In the genomic region with DNA sequence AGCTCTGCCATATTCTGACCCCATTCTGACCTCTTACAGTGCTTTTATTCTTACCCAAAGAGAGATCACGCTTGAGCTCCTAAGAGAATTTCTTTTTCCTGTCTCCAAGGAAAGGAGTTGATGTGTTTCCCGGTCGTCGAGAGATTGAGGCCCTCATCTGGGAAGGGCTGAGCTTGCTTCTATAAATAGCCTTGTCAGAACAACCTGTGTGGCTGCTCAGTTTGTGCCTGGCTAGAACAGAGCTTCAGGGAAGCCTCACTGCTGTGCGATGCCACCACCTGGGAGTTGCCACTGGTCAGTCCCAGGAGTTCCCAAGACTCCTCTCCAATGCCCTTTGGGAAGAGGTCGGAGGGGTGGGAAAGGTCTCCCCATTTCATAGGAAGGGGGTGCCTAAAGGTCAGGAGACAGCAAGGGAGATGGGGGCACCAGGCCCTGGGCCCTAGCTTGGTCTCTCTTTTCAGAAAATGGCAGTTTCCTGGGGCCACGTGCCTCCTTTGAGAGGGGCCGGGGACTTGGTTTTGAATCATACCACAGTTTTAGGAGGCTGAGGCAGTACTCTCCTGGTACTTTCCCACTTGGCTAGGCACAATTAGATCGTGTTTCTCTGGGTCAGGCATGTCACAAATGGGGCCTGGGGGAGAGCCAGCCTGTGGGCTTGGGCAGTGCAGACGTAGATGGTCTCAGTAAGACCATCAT, we compare ENCODE assay signal across 8 cellular contexts. TPM values are rescaled to one million over a fixed set of nuclear protein-coding genes. Genes with fewer than 3 reads are reported as not detected.
A peak's percentile ranks its signal among the peaks of the same experiment; 100 is the strongest.
DNase-seq lines count a peak whose midpoint lies in the region; ATAC-seq, FAIRE-seq and TF ChIP-seq lines count a peak whose summit lies in the region.

No MANE protein-coding gene starts in this region.

- no peak for TF ChIP-seq POLR2A in GM12878 (IDR thresholded peaks at IDR 0.05; ENCODE audit: low read depth, low read length)

- no peak for TF ChIP-seq CTCF in Loucy (conservative IDR thresholded peaks at IDR 0.05; ENCODE audit: low read length)
- no peak for TF ChIP-seq CTCF in GM12878 (IDR thresholded peaks at IDR 0.05 in 2 of 3, conservative IDR thresholded peaks at IDR 0.05 in 1 of 3; ENCODE audit: control insufficient read depth in 2 of 3, extremely low read depth in 1 of 3, insufficient read depth in 1 of 3, low read depth in 3 of 3, low read length in 3 of 3)
- TF ChIP-seq CTCF in natural killer cell (IDR thresholded peaks at IDR 0.05): no peak
- TF ChIP-seq CTCF in endodermal cell (conservative IDR thresholded peaks at IDR 0.05): no peak

- H3K4me3 Mint-ChIP-seq in natural killer cell: peak overlapping the region; percentile 96
- H3K4me3 Mint-ChIP-seq in endodermal cell: no peak overlapping the region

- TF ChIP-seq RAD21 in GM12878 (IDR thresholded peaks at IDR 0.05; ENCODE audit: insufficient read depth, low read depth, low read length): no peak

- peak overlapping the region; percentile 75 to 96 (median 92) for H3K4me3 ChIP-seq in BLaER1 treated with 17β-estradiol and CSF1 and Interleukin-3, amounts not matched to agents 10 nM and 100 nM
- H3K4me3 ChIP-seq in Loucy (ENCODE audit: low read length, poor library complexity, severe bottlenecking) (peak overlapping the region; percentile 98), GM12878 (peak overlapping the region; percentile 95), endodermal cell (ENCODE audit: low read length) (no peak overlapping the region)

- no peaks in the 10 kb centered on the region for H3K9me3 Mint-ChIP-seq in natural killer cell
- no peaks in the 10 kb centered on the region for H3K9me3 Mint-ChIP-seq in endodermal cell

- SMC1A ChIA-PET in GM12878 (lab: Charles Lee; ENCODE audit: uncharacterized antibody, unreplicated experiment): interaction anchor here (0.7 to 21.1 kb wide), 11 partner anchors 10 to 93 kb away, joined by 3 to 476 read pairs (median 3); no protein-coding TSS in a partner anchor

- no peak for DNase-seq in GM12878 (ENCODE audit: low read depth, low spot score)
- no peak for DNase-seq in natural killer cell
- no peak for DNase-seq in NOMO-1 (lab: John Stamatoyannopoulos, UW; ENCODE audit: unreplicated experiment in 2 of 2)
- no peak for DNase-seq in endodermal cell
- DNase-seq in NCI-H1694 (lab: John Stamatoyannopoulos, UW): no peak

- no peaks in the 10 kb centered on the region for H3K27me3 ChIP-seq in BLaER1 treated with 17β-estradiol and CSF1 and Interleukin-3, amounts not matched to agents 10 nM and 100 nM
- H3K27me3 ChIP-seq in Loucy (ENCODE audit: insufficient read depth, low read length, poor library complexity, severe bottlenecking): peaks cover 5% of the 10 kb centered on the region
- H3K27me3 ChIP-seq in GM12878 (replicated peaks in 1 of 2; ENCODE audit: control insufficient read depth in 2 of 2, insufficient read depth in 2 of 2, low read length in 1 of 2): no peaks in the 10 kb centered on the region
- H3K27me3 ChIP-seq in endodermal cell (ENCODE audit: control insufficient read depth, insufficient read depth, low read length, poor library complexity, severe bottlenecking): peaks cover 46% of the 10 kb centered on the region

- no peaks in the 10 kb centered on the region for H3K9me2 ChIP-seq in Loucy (replicated peaks; ENCODE audit: low read depth, low read length)

- RAD21 ChIA-PET in GM12878 (lab: Charles Lee; ENCODE audit: unreplicated experiment): interaction anchor here (0.6 to 9.0 kb wide), 9 partner anchors 15 to 90 kb away, joined by 4 to 95 read pairs (median 5); a partner anchor contains a TSS

- H3K79me2 ChIP-seq in Loucy (ENCODE audit: insufficient read depth, low read length): peaks cover 74% of the 10 kb centered on the region
- H3K79me2 ChIP-seq in GM12878 (ENCODE audit: control insufficient read depth, insufficient read depth, low read length): peaks cover 91% of the 10 kb centered on the region

- H3K27me3 Mint-ChIP-seq in natural killer cell (ENCODE audit: low read depth in 2 of 2): no peaks in the 10 kb centered on the region
- peaks cover 48% of the 10 kb centered on the region for H3K27me3 Mint-ChIP-seq in endodermal cell (ENCODE audit: insufficient read depth)

- peaks cover 18% of the 10 kb centered on the region for H3K36me3 Mint-ChIP-seq in natural killer cell
- no peaks in the 10 kb centered on the region for H3K36me3 Mint-ChIP-seq in endodermal cell (ENCODE audit: low read depth)

- H2AFZ ChIP-seq in Loucy (ENCODE audit: low read length): no peak overlapping the region
- no peak overlapping the region for H2AFZ ChIP-seq in GM12878 (ENCODE audit: control insufficient read depth, low read depth, low read length)

- peak overlapping the region; percentile 90 to 100 for H3K27ac Mint-ChIP-seq in natural killer cell
- no peak overlapping the region for H3K27ac Mint-ChIP-seq in endodermal cell

- TSS peak; percentile 71 for BruUV-seq in GM12878 (replicated peaks; lab: Mats Ljungman, UMichigan)

- no peak for TF ChIP-seq EP300 in GM12878 (IDR thresholded peaks at IDR 0.05; ENCODE audit: borderline replicate concordance in 1 of 2, control insufficient read depth in 1 of 2, low read depth in 2 of 2, low read length in 2 of 2)

- POLR2A ChIA-PET in GM12878 (lab: Charles Lee): interaction anchor here (0.7 to 9.0 kb wide), 7 partner anchors 9 to 90 kb away, joined by 3 to 117 read pairs (median 5); a partner anchor contains a TSS

- peak overlapping the region; percentile 12 to 98 (median 95) for H3K27ac ChIP-seq in BLaER1 treated with 17β-estradiol and CSF1 and Interleukin-3, amounts not matched to agents 10 nM and 100 nM
- H3K27ac ChIP-seq in GM12878 (ENCODE audit: control insufficient read depth, insufficient read depth) (peak overlapping the region; percentile 98), endodermal cell (ENCODE audit: low read depth, low read length) (no peak overlapping the region)

- H3K9me3 ChIP-seq in BLaER1 treated with 17β-estradiol and CSF1 and Interleukin-3, amounts not matched to agents 10 nM and 100 nM (replicated peaks in 1 of 11): no peaks in the 10 kb centered on the region
- H3K9me3 ChIP-seq in Loucy (ENCODE audit: insufficient read depth, low read depth, low read length) (no peaks in the 10 kb centered on the region), GM12878 (replicated peaks; ENCODE audit: control insufficient read depth, insufficient read depth, low read length) (no peaks in the 10 kb centered on the region), endodermal cell (ENCODE audit: control insufficient read depth, low read length) (no peaks in the 10 kb centered on the region)

- intact Hi-C loops in GM12878 (cut with micrococcal nuclease; ENCODE audit: unreplicated experiment) (no loop called here), natural killer cell (cut with micrococcal nuclease) (no loop called here)

- ATAC-seq in GM12878 (peak; percentile 1; the same call in 2 of the 3 replicates), natural killer cell (no peak), HG03442 (IDR thresholded peaks at IDR 0.05; ENCODE audit: unreplicated experiment) (no peak)

- 7% methylated on average over 10 of the region's 10 CpGs for WGBS in GM12878 (ENCODE audit: insufficient coverage, insufficient replicate concordance, low lambda C conversion rate, missing lambda C conversion rate)
- 73 to 85% methylated on average over 6 to 10 of the region's 10 CpGs for WGBS in endodermal cell (ENCODE audit: insufficient coverage in 1 of 2, insufficient read length in 1 of 2), 2 experiments

- peaks cover 4% of the 10 kb centered on the region; the same call in 1 of the 2 replicates for H3F3A ChIP-seq in Loucy (ENCODE audit: low read depth)

- H3K4me1 ChIP-seq in BLaER1 treated with 17β-estradiol and CSF1 and Interleukin-3, amounts not matched to agents 10 nM and 100 nM: peaks cover 72 to 87% (median 84%) of the 10 kb centered on the region in 10 experiments
- H3K4me1 ChIP-seq in Loucy (ENCODE audit: insufficient read depth, low read length, poor library complexity, severe bottlenecking) (peaks cover 80% of the 10 kb centered on the region), GM12878 (ENCODE audit: control insufficient read depth, insufficient read depth, low read length) (peaks cover 59% of the 10 kb centered on the region), endodermal cell (ENCODE audit: control insufficient read depth, insufficient read depth, low read length) (peaks cover 3% of the 10 kb centered on the region)

- CTCF ChIA-PET in GM12878 (lab: Yijun Ruan, JAX): interaction anchor here (0.5 to 18.4 kb wide), 13 partner anchors 9 to 104 kb away, joined by 3 to 330 read pairs (median 4); a partner anchor contains a TSS

- H4K20me1 ChIP-seq in BLaER1 treated with 17β-estradiol and CSF1 and Interleukin-3, amounts not matched to agents 10 nM and 100 nM: peaks cover 0 to 46% (median 18%) of the 10 kb centered on the region in 11 experiments; a peak in 14 of 22 replicates
- H4K20me1 ChIP-seq in Loucy (ENCODE audit: insufficient read depth, low read length, poor library complexity, severe bottlenecking) (peaks cover 23% of the 10 kb centered on the region), GM12878 (ENCODE audit: control insufficient read depth, insufficient read depth) (0 out of 2 replicates have a peak, but pooled peaks cover 5% of the 10 kb centered on the region)

- no peak for FAIRE-seq in GM12878 (lab: Jason Lieb, UNC)

- H3K4me2 ChIP-seq in BLaER1 treated with 17β-estradiol and CSF1 and Interleukin-3, amounts not matched to agents 10 nM and 100 nM: peak overlapping the region; percentile 92 to 100 (median 99)
- H3K4me2 ChIP-seq in Loucy (ENCODE audit: low read depth, low read length, poor library complexity, severe bottlenecking) (peak overlapping the region; percentile 92), GM12878 (ENCODE audit: control insufficient read depth, insufficient read depth) (peak overlapping the region; percentile 86)

- H3K9ac ChIP-seq in BLaER1 treated with 17β-estradiol and CSF1 and Interleukin-3, amounts not matched to agents 10 nM and 100 nM: peak overlapping the region; percentile 90 to 97 (median 94)
- H3K9ac ChIP-seq in Loucy (ENCODE audit: low read depth, low read length, poor library complexity, severe bottlenecking) (peak overlapping the region; percentile 99), GM12878 (ENCODE audit: control insufficient read depth, insufficient read depth, low read length) (peak overlapping the region; percentile 98), endodermal cell (ENCODE audit: extremely low read depth, low read length, poor library complexity, severe bottlenecking) (no peak overlapping the region)

- peaks cover 30 to 51% (median 41%) of the 10 kb centered on the region in 11 experiments; a peak in 19 of 22 replicates for H3K36me3 ChIP-seq in BLaER1 treated with 17β-estradiol and CSF1 and Interleukin-3, amounts not matched to agents 10 nM and 100 nM
- peaks cover 4% of the 10 kb centered on the region; the same call in 1 of the 2 replicates for H3K36me3 ChIP-seq in Loucy (ENCODE audit: insufficient read depth, low read length)
- peaks cover 3 to 29% of the 10 kb centered on the region in 2 experiments; a peak in 3 of 4 replicates for H3K36me3 ChIP-seq in GM12878 (ENCODE audit: control insufficient read depth in 2 of 2, insufficient read depth in 2 of 2, low read length in 1 of 2)
- no peaks in the 10 kb centered on the region for H3K36me3 ChIP-seq in endodermal cell (ENCODE audit: control insufficient read depth, insufficient read depth, low read length)

- H3K4me1 Mint-ChIP-seq in natural killer cell (peaks cover 89% of the 10 kb centered on the region in 2 donors), endodermal cell (peaks cover 10% of the 10 kb centered on the region)

- in situ Hi-C loops in GM12878 (cut with MboI): no loop called here

RNA-seq across cellular contexts. Expression of a gene that starts 52.1 kb away (rescaled TPM):
- total RNA-seq in GM12878 (2013; cell fraction: nucleolus; rRNA removed): 115 and 132 TPM in 2 replicates
- 88.8 and 91.6 TPM in 2 replicates for total RNA-seq in GM12878 (2014; rRNA removed)
- total RNA-seq in GM12878 (2014; rRNA removed; fragmentation: Illumina TruSeq; extraction: Trizol): 80.4 and 83.4 TPM in 2 replicates
- total RNA-seq in GM12878 (2021): 74.0 and 76.6 TPM in 2 replicates
- polyA plus RNA-seq in GM12878 (2011; ENCODE audit: low read depth): 49.2 TPM
- 133 and 153 TPM in 2 replicates for polyA plus RNA-seq in GM12878 (2011; rRNA removed)
- polyA plus RNA-seq in GM12878 (2011; cell fraction: cytosol; rRNA removed): 121 and 127 TPM in 2 replicates
- 149 and 172 TPM in 2 replicates for polyA plus RNA-seq in GM12878 (2011; cell fraction: nucleus; rRNA removed)
- 66.5 and 74.5 TPM in 2 replicates for polyA plus RNA-seq in GM12878 (2012)
- polyA plus RNA-seq in GM12878 (2014; fragmentation: Illumina TruSeq; extraction: Trizol): 108 and 109 TPM in 2 replicates
- 10 to 100 TPM; 65.4 to 77.5 TPM for polyA plus RNA-seq in GM12878 (2014; fragmentation: Nextera tagmentation; extraction: Ambion mirVana)
- polyA plus RNA-seq in GM12878 (2014; rRNA removed): 98.5 and 104 TPM in 2 replicates
- polyA plus RNA-seq in GM12878 (2016; fragmentation: Nextera tagmentation; extraction: Ambion mirVana): 10 to 100 TPM; 65.2 to 74.8 TPM
- 93.0 and 112 TPM in 2 replicates for polyA minus RNA-seq in GM12878 (2011; rRNA and poly(A)+ RNA removed)
- polyA minus RNA-seq in GM12878 (2011; cell fraction: cytosol; rRNA and poly(A)+ RNA removed): 26.6 and 32.7 TPM in 2 replicates
- polyA minus RNA-seq in GM12878 (2011; cell fraction: nucleus; rRNA and poly(A)+ RNA removed): 34.8 and 42.0 TPM in 2 replicates
- total RNA-seq in natural killer cell: 10 to 100 TPM; 31.8 to 34.6 (median 32.7) TPM
- 10 to 100 TPM; 38.3 to 41.9 TPM for total RNA-seq in endodermal cell
- polyA plus RNA-seq in endodermal cell (2013, experiment 1 of 2): 47.9 TPM
- polyA plus RNA-seq in endodermal cell (2013, experiment 2 of 2): 42.1 TPM

RNA-seq across cellular contexts. Expression of a gene that starts 52.8 kb away (rescaled TPM):
- total RNA-seq in GM12878 (2013; cell fraction: nucleolus; rRNA removed): 56.7 and 60.6 TPM in 2 replicates
- total RNA-seq in GM12878 (2014; rRNA removed) (64.1 and 68.2 TPM in 2 replicates), GM12878 (2014; rRNA removed; fragmentation: Illumina TruSeq; extraction: Trizol) (48.5 and 49.2 TPM in 2 replicates), GM12878 (2021) (82.5 and 85.6 TPM in 2 replicates), natural killer cell (100 to 1,000 TPM; 231 to 333 (median 279) TPM), endodermal cell (under 1 TPM; 0.20 to 0.26 TPM)
- polyA plus RNA-seq in GM12878 (2011; ENCODE audit: low read depth): 30.6 TPM
- polyA plus RNA-seq in GM12878 (2011; rRNA removed) (61.4 and 77.1 TPM in 2 replicates), GM12878 (2014; fragmentation: Illumina TruSeq; extraction: Trizol) (79.7 and 89.6 TPM in 2 replicates), GM12878 (2014; fragmentation: Nextera tagmentation; extraction: Ambion mirVana) (10 to 100 TPM; 14.0 to 25.4 TPM), GM12878 (2014; rRNA removed) (71.3 and 74.2 TPM in 2 replicates), GM12878 (2016; fragmentation: Nextera tagmentation; extraction: Ambion mirVana) (10 to 100 TPM; 63.2 to 69.5 TPM)
- polyA plus RNA-seq in GM12878 (2011; cell fraction: cytosol; rRNA removed): 82.5 and 102 TPM in 2 replicates
- 114 and 118 TPM in 2 replicates for polyA plus RNA-seq in GM12878 (2011; cell fraction: nucleus; rRNA removed)
- 45.3 and 54.0 TPM in 2 replicates for polyA plus RNA-seq in GM12878 (2012)
- 118 and 125 TPM in 2 replicates for polyA minus RNA-seq in GM12878 (2011; rRNA and poly(A)+ RNA removed)
- 40.6 and 42.9 TPM in 2 replicates for polyA minus RNA-seq in GM12878 (2011; cell fraction: cytosol; rRNA and poly(A)+ RNA removed)
- polyA minus RNA-seq in GM12878 (2011; cell fraction: nucleus; rRNA and poly(A)+ RNA removed): 46.9 and 71.1 TPM in 2 replicates
- polyA plus RNA-seq in endodermal cell (2013, experiment 1 of 2): 0.50 TPM
- polyA plus RNA-seq in endodermal cell (2013, experiment 2 of 2): 0.75 TPM

Comparison
In these comparisons a context has a peak if more than half of its experiments do, and no peak if none do; other contexts are left out.
1. RNA of a gene that starts 52.8 kb away (total RNA-seq): 231 to 333 TPM in natural killer cell and 48.5 to 85.6 TPM in GM12878; 0.20 to 0.26 TPM in endodermal cell; every median in the first group is over 10 times any median in the second.
2. Peak in every context shown above with its lines, with median percentiles within 50 percentile points of each other: H3K4me2 ChIP-seq.